ENCODE assay signal across 8 cellular contexts in the genomic region with DNA sequence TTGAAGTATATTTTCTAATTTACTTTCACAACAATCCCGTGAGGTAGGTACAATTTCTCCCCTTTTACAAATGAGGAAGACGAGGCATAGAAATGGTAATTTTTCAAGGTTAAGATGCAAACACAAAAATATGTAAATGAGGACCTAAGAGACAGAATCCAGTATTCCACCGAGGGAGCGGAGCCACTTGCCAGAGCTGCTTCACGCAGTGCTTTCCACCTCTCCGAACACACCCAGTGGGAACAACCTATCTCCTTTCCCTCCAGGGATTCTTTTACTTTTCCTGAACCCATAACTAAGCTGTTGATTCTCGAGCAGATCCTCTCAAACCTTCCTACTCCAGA. TPM values are rescaled to one million over a fixed set of nuclear protein-coding genes. Genes with fewer than 3 reads are reported as not detected.
DNase-seq lines count a peak whose midpoint lies in the region; ATAC-seq and TF ChIP-seq lines count a peak whose summit lies in the region.

No MANE protein-coding gene starts in this region.

- H3K27ac ChIP-seq in GM23338 (ENCODE audit: low read depth) (no peak overlapping the region), skeletal muscle tissue (ENCODE audit: low read depth, low read length) (no peak overlapping the region)

- H3K4me1 Mint-ChIP-seq in GM23338 (peaks cover 23% of the 10 kb centered on the region), T-helper 17 cell (peaks cover 46% of the 10 kb centered on the region)

- H3K4me2 ChIP-seq in GM23338, result peak overlapping the region; percentile 93

- H3K36me3 Mint-ChIP-seq in GM23338 (ENCODE audit: low read depth) (no peaks in the 10 kb centered on the region; the same call in 2 of the 3 replicates), T-helper 17 cell (ENCODE audit: low read depth) (peaks cover 9% of the 10 kb centered on the region)

- H3K4me3 ChIP-seq in GM23338 (peak overlapping the region; percentile 92), skeletal muscle tissue (ENCODE audit: low read length in 3 of 3) (peak overlapping the region; percentile 90 to 91 (median 90))

- intact Hi-C loops in left ventricle myocardium superior (cut with micrococcal nuclease), result no loop called here

- H3K27me3 ChIP-seq in GM23338 (ENCODE audit: insufficient read depth) (peaks cover 23% of the 10 kb centered on the region), skeletal muscle tissue (ENCODE audit: control insufficient read depth in 3 of 3, insufficient read depth in 3 of 3, low read length in 3 of 3) (no peaks in the 10 kb centered on the region)

- H3K36me3 ChIP-seq in GM23338 (ENCODE audit: insufficient read depth) (no peaks in the 10 kb centered on the region), skeletal muscle tissue (ENCODE audit: control insufficient read depth in 3 of 3, insufficient read depth in 3 of 3, low read length in 3 of 3) (no peaks in the 10 kb centered on the region)

- H3K27ac Mint-ChIP-seq in GM23338 (no peak overlapping the region), T-helper 17 cell (peak overlapping the region; percentile 98)

- peaks cover 49% of the 10 kb centered on the region for H3K79me2 ChIP-seq in GM23338 (replicated peaks; ENCODE audit: insufficient read depth)

- H3K4me1 ChIP-seq in GM23338 (ENCODE audit: insufficient read depth) (peaks cover 26% of the 10 kb centered on the region), skeletal muscle tissue (ENCODE audit: control insufficient read depth in 3 of 3, insufficient read depth in 3 of 3, low read length in 3 of 3) (peaks cover 8 to 15% (median 13%) of the 10 kb centered on the region in 3 donors)

- DNase-seq in GM23338 (ENCODE audit: low spot score) (no peak), T-helper 17 cell (no peak), left ventricle myocardium superior (no peak), NCI-H2196 (lab: John Stamatoyannopoulos, UW; ENCODE audit: unreplicated experiment) (no peak), NCI-H1105 (lab: John Stamatoyannopoulos, UW) (no peak)

- no peaks in the 10 kb centered on the region; the same call in 2 of the 3 replicates for H3K9me3 Mint-ChIP-seq in GM23338

- H3K9me3 ChIP-seq in T-helper 17 cell (ENCODE audit: control insufficient read depth, low read length, poor library complexity, severe bottlenecking) (no peaks in the 10 kb centered on the region), skeletal muscle tissue (ENCODE audit: control insufficient read depth in 3 of 3, low read length in 3 of 3) (no peaks in the 10 kb centered on the region)

- H3K27me3 Mint-ChIP-seq in GM23338 (ENCODE audit: insufficient read depth, low read depth, poor library complexity) (peaks cover 13% of the 10 kb centered on the region), T-helper 17 cell (no peaks in the 10 kb centered on the region)

- no peaks in the 10 kb centered on the region; the same call in 1 of the 2 replicates for H3F3A ChIP-seq in GM23338 (replicated peaks; ENCODE audit: low read depth)

- TF ChIP-seq CTCF in GM23338 (conservative IDR thresholded peaks at IDR 0.05; ENCODE audit: low read depth in 2 of 2), result no peak; a peak in 1 of 4 replicates

- peaks cover 28% of the 10 kb centered on the region for H4K20me1 ChIP-seq in GM23338 (replicated peaks; ENCODE audit: insufficient read depth)

- H3K9me2 ChIP-seq in GM23338 (ENCODE audit: insufficient read depth), result peaks cover 6% of the 10 kb centered on the region; the same call in 1 of the 2 replicates

- peak overlapping the region; percentile 62 to 81 (median 79) for H3K9ac ChIP-seq in skeletal muscle tissue (ENCODE audit: low read depth in 1 of 3, low read length in 3 of 3)

- H3K4me3 Mint-ChIP-seq in GM23338, result peak overlapping the region; percentile 85
- peak overlapping the region; percentile 100 for H3K4me3 Mint-ChIP-seq in T-helper 17 cell

- peak overlapping the region; percentile 33; the same call in 1 of the 2 replicates for H2AFZ ChIP-seq in GM23338

- ATAC-seq in GM23338 (no peak), T-helper 17 cell (no peak), left ventricle myocardium superior (peak; percentile 1), GM19324 (IDR thresholded peaks at IDR 0.05; ENCODE audit: low FRiP score, unreplicated experiment) (no peak), HG02970 (IDR thresholded peaks at IDR 0.05; ENCODE audit: low FRiP score, unreplicated experiment) (no peak)

TF ChIP-seq in GM23338, 12 proteins besides CTCF, POLR2A, EP300 and RAD21:
- no peak for TF ChIP-seq POLR2AphosphoS5 (IDR thresholded peaks at IDR 0.05; ENCODE audit: low read depth)
- TF ChIP-seq JUNB (IDR thresholded peaks at IDR 0.05; ENCODE audit: unreplicated experiment), result no peak
- TF ChIP-seq ZNF331 (CRISPR knock-in tag; IDR thresholded peaks at IDR 0.05; ENCODE audit: low read depth), result no peak
- TF ChIP-seq EZH2phosphoT487 (IDR thresholded peaks at IDR 0.05; ENCODE audit: unreplicated experiment), result no peak
- TF ChIP-seq CREB1 (CRISPR knock-in tag; IDR thresholded peaks at IDR 0.05; ENCODE audit: low read depth), result no peak
TF ChIP-seq in GM23338: peak in this region for 0.

RNA-seq across cellular contexts. Expression of a gene that starts 1.6 kb away (rescaled TPM):
- total RNA-seq in GM23338 (2014; rRNA removed; shearing (Covaris generic)), result 27.2 and 28.9 TPM in 2 replicates
- 9.0 and 11.2 TPM in 2 replicates for polyA plus RNA-seq in GM23338 (2016; fragmentation: Nextera tagmentation; extraction: Ambion mirVana)
- 10 to 100 TPM; 77.1 to 80.4 TPM for total RNA-seq in T-helper 17 cell
- 8.1 TPM for total RNA-seq in left ventricle myocardium superior
- 14.1 TPM for total RNA-seq in skeletal muscle tissue
